ENCODE assay signal across 19 cellular contexts in the genomic region with DNA sequence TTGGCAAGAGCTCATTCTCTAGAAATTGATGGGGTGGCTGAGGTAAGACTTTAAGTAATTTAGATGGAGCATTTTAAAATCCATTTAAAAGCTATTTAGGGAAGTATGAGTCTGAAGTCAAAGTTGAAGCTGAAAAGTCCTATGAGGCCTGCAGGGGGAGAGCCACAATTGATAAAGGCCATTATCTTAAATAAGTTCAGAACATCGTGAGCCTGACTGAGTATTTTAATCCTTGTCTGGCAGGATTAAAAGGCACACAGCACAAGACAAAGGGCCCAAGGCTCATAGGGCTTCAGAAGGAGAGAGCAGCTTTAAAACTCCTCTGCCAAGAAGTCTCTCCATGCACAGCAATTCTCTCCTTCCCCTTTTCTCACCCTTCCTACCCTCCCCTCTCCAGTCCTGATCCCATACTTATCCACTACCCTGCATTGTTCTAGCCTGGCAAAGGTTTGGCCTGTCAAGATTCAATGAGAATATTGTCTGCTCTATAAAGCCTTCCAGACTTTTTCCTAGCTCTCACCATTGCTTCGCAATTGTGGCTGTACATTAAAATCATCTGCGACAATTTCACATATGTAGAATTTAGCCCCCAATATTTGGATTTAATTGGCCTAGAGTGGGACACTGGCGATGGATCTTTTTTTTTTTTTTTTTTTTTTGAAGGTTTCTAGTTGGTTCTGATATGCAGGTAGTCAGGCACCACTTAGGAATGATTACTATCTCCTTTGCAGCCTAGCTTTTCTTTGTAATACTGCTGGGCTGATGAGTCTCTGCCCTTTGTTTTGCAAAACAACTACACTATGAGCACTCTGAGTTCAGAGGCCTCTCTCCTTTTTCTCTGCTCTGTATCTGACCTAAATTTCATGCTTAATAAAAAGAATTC.
DNase-seq lines count a peak whose midpoint lies in the region; ATAC-seq and TF ChIP-seq lines count a peak whose summit lies in the region.
"Had no signal": no experiment of that assay in that cellular context is flagged by ENCODE, and none has a peak within 500 bp of the region (broad histone marks: within the 10 kb centered on the region; RNA-seq: fewer than 3 reads in every experiment).

No MANE protein-coding gene starts in this region.

- H3K4me3 ChIP-seq in HUES48 (ENCODE audit: low read depth, low read length) (peak overlapping the region; percentile 30; the same call in 1 of the 2 replicates), Panc1 (ENCODE audit: low read depth in 2 of 2, low read length in 2 of 2) (no peak overlapping the region), iPS-15b (ENCODE audit: low read depth, low read length) (peak overlapping the region; percentile 24), retinal pigment epithelial cell (ENCODE audit: low read length) (no peak overlapping the region), ascending aorta (no peak overlapping the region)
- H3K4me3 ChIP-seq: cardiac muscle cell, lower lobe of right lung, prostate gland, spleen had no signal

- H3K36me3 ChIP-seq in HUES48 (ENCODE audit: control insufficient read depth, insufficient read depth, low read length) (no peaks in the 10 kb centered on the region), Panc1 (ENCODE audit: control insufficient read depth, insufficient read depth, low read length) (no peaks in the 10 kb centered on the region), iPS-15b (ENCODE audit: control insufficient read depth, insufficient read depth, low read length) (no peaks in the 10 kb centered on the region), ascending aorta (no peaks in the 10 kb centered on the region)
- H3K36me3 ChIP-seq: BE2C, cardiac muscle cell, lower lobe of right lung, prostate gland, spleen had no signal

- in situ Hi-C loops in Panc1 (cut with HindIII; ENCODE audit: low pct_unique_long_range_greater_than_20kb, low sequenced_read_pairs) = no loop called here

- H3K27me3 ChIP-seq in HUES48 (ENCODE audit: control insufficient read depth, insufficient read depth, low read length) (no peaks in the 10 kb centered on the region), Panc1 (ENCODE audit: control insufficient read depth, insufficient read depth, low read length) (no peaks in the 10 kb centered on the region), iPS-15b (ENCODE audit: control insufficient read depth, insufficient read depth, low read length) (no peaks in the 10 kb centered on the region), ascending aorta (no peaks in the 10 kb centered on the region)
- H3K27me3 ChIP-seq: BE2C, cardiac muscle cell, spleen had no signal

- CTCF ChIA-PET in Panc1 (lab: Charles Lee) = interaction anchor here (0.6 kb wide), 1 partner anchor 486 kb away, joined by 6 read pairs; no protein-coding TSS in a partner anchor

- POLR2A ChIA-PET in Panc1 (lab: Charles Lee) = no interaction called here

- TF ChIP-seq CTCF in Panc1 (IDR thresholded peaks at IDR 0.05) (peak; percentile 30), retinal pigment epithelial cell (conservative IDR thresholded peaks at IDR 0.05; ENCODE audit: low read depth, low read length) (peak; percentile 34), ascending aorta (IDR thresholded peaks at IDR 0.05) (no peak)

- no peak for ATAC-seq in Panc1
- ATAC-seq: activated naive CD8-positive, alpha-beta T cell treated with anti-CD3 and anti-CD28 coated beads, Interleukin-2, amount 50 U/mL, for 24 hours; lower lobe of right lung; naive thymus-derived CD4-positive, alpha-beta T cell had no signal

- peaks cover 22% of the 10 kb centered on the region for H3K4me1 ChIP-seq in HUES48 (ENCODE audit: control insufficient read depth, insufficient read depth, low read length)
- no peaks in the 10 kb centered on the region for H3K4me1 ChIP-seq in Panc1 (ENCODE audit: control insufficient read depth, insufficient read depth, low read length)
- H3K4me1 ChIP-seq in iPS-15b (ENCODE audit: control insufficient read depth, insufficient read depth, low read length) = peaks cover 12% of the 10 kb centered on the region
- H3K4me1 ChIP-seq in ascending aorta = no peaks in the 10 kb centered on the region
- H3K4me1 ChIP-seq: BE2C, lower lobe of right lung, prostate gland, spleen had no signal

- BruUV-seq in Panc1 (replicated peaks; lab: Mats Ljungman, UMichigan) = no TSS peak

- H3K9me3 ChIP-seq in HUES48 (ENCODE audit: control insufficient read depth, insufficient read depth, low read length) = no peaks in the 10 kb centered on the region
- no peaks in the 10 kb centered on the region for H3K9me3 ChIP-seq in Panc1 (ENCODE audit: control insufficient read depth, insufficient read depth, low read depth, low read length)
- no peaks in the 10 kb centered on the region for H3K9me3 ChIP-seq in iPS-15b (ENCODE audit: control insufficient read depth, insufficient read depth, low read length)
- H3K9me3 ChIP-seq in ascending aorta = no peaks in the 10 kb centered on the region
- H3K9me3 ChIP-seq: BE2C, lower lobe of right lung, prostate gland, spleen had no signal

- H3K9ac ChIP-seq in HUES48 (ENCODE audit: low read depth, low read length) (0 out of 2 replicates have a peak overlapping the region, but pooled peaks have one; percentile 42), iPS-15b (ENCODE audit: low read depth, low read length) (no peak overlapping the region)

- DNase-seq in Panc1 (ENCODE audit: low read depth, low spot score) = no peak
- peak; percentile 12 for DNase-seq in retinal pigment epithelial cell (ENCODE audit: low read depth)
- DNase-seq in ascending aorta (ENCODE audit: low spot score in 2 of 2) = no peak
- no peak for DNase-seq in middle frontal gyrus (ENCODE audit: extremely low spot score, low spot score)
- DNase-seq in NOMO-1 (lab: John Stamatoyannopoulos, UW; ENCODE audit: unreplicated experiment in 2 of 2) = no peak
- DNase-seq: activated CD8-positive, alpha-beta memory T cell treated with anti-CD3 and anti-CD28 coated beads for 24 hours; activated naive CD8-positive, alpha-beta T cell treated with anti-CD3 and anti-CD28 coated beads, Interleukin-2, amount 50 U/mL, for 24 hours; BE2C; effector CD4-positive, alpha-beta T cell; hippocampal formation; lower lobe of right lung; naive thymus-derived CD4-positive, alpha-beta T cell; NCI-H1436 treated with DMSO at 0.1 percent for 48 hours; NK-92 treated with Interleukin-12 subunit alpha and Interleukin-12 subunit beta, amount 100 ng/mL, for 24 hours; spleen had no signal

- intact Hi-C loops in Panc1 (cut with micrococcal nuclease; ENCODE audit: unreplicated experiment) = no loop called here
- intact Hi-C loops in ascending aorta (cut with DNase I) = no loop called here

- peak overlapping the region; percentile 83 for H3K27ac ChIP-seq in HUES48 (ENCODE audit: low read depth, low read length)
- no peak overlapping the region for H3K27ac ChIP-seq in Panc1 (ENCODE audit: low read length)
- H3K27ac ChIP-seq in ascending aorta = no peak overlapping the region
- H3K27ac ChIP-seq: cardiac muscle cell, lower lobe of right lung, prostate gland, spleen had no signal

Comparison
In these comparisons a context has a peak if more than half of its experiments do, and no peak if none do; other contexts are left out.
1. H3K4me3 ChIP-seq: peak in HUES48 (single experiment) and iPS-15b (single experiment); none in Panc1 (0 of 2), retinal pigment epithelial cell (single experiment) and ascending aorta (0 of 2).
2. CTCF ChIP-seq: peak in Panc1 (single experiment) and retinal pigment epithelial cell (single experiment); none in ascending aorta (0 of 3).